ENCODE assay signal across 8 cellular contexts in the genomic region with DNA sequence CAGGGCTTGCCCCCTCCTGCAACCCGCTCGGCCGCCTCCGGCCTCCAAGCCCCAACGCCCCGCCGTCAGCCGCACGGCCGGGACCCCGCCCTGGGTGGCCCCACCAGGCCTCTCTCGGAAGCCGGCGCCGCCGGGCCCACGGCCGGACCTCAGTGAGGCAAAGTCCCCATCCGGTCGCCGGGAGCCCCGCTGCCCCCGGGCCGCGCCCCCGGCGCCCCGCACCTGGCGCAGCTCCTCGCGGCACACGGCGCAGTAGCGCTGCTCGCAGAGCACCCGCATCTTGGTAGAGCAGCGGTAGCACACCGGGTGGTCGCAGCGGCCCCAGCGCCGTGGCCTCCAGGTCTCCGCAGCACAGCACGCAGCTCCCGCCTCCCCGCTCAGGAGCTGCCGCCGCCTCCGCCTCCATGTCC. TPM values are rescaled to one million over a fixed set of nuclear protein-coding genes. Genes with fewer than 3 reads are reported as not detected.
DNase-seq lines count a peak whose midpoint lies in the region; ATAC-seq, FAIRE-seq and TF ChIP-seq lines count a peak whose summit lies in the region.

No MANE protein-coding gene starts in this region.

- DNase-seq in PC-3 (no peak), endothelial cell of umbilical vein (ENCODE audit: low read depth, low spot score) (peak; percentile 26), neural progenitor cell (ENCODE audit: low spot score) (no peak), SKM-1 (lab: John Stamatoyannopoulos, UW; ENCODE audit: unreplicated experiment) (no peak), putamen (ENCODE audit: low spot score) (no peak), cerebellar cortex (ENCODE audit: low spot score) (no peak)

- no peaks in the 10 kb centered on the region for H3F3A ChIP-seq in PC-3 (ENCODE audit: low read length, unreplicated experiment)
- peaks cover 27% of the 10 kb centered on the region for H3F3A ChIP-seq in neural progenitor cell (ENCODE audit: low read depth)

- peaks cover 2% of the 10 kb centered on the region for H3K27me3 Mint-ChIP-seq in neural progenitor cell (ENCODE audit: insufficient read depth, low read depth)

- no peaks in the 10 kb centered on the region for H3K9me2 ChIP-seq in PC-3 (replicated peaks; ENCODE audit: low read length)

- ATAC-seq in PC-3 = peak; percentile 3; the same call in 1 of the 2 replicates

- H3K4me1 ChIP-seq in HEK293 (ENCODE audit: control insufficient read depth, insufficient read depth, low read length) (peaks cover 26% of the 10 kb centered on the region), PC-3 (ENCODE audit: insufficient read depth, low read length) (peaks cover 25% of the 10 kb centered on the region), endothelial cell of umbilical vein (ENCODE audit: control insufficient read depth, extremely low read depth, insufficient read depth, low read length) (peaks cover 44% of the 10 kb centered on the region), neural progenitor cell (peaks cover 14% of the 10 kb centered on the region)

- no peaks in the 10 kb centered on the region for H3K9me1 ChIP-seq in endothelial cell of umbilical vein (replicated peaks; ENCODE audit: control insufficient read depth, extremely low read depth, insufficient read depth, low read length)

- H3K9ac ChIP-seq in PC-3 (ENCODE audit: low read length) (peak overlapping the region; percentile 97), endothelial cell of umbilical vein (replicated peaks; ENCODE audit: extremely low read depth, insufficient read depth, low read length) (peak overlapping the region; percentile 89), neural progenitor cell (peak overlapping the region; percentile 88)

- no peaks in the 10 kb centered on the region for H3K9me3 Mint-ChIP-seq in neural progenitor cell

- H3K4me2 ChIP-seq in PC-3 (ENCODE audit: low read length) = peak overlapping the region; percentile 91
- H3K4me2 ChIP-seq in endothelial cell of umbilical vein (ENCODE audit: insufficient read depth, low read length) = peak overlapping the region; percentile 92
- peak overlapping the region; percentile 89 for H3K4me2 ChIP-seq in neural progenitor cell

- TF ChIP-seq POLR2A in endothelial cell of umbilical vein (IDR thresholded peaks at IDR 0.05; ENCODE audit: low read depth, low read length) = no peak

- no peak for TF ChIP-seq CTCF in GM12875 (IDR thresholded peaks at IDR 0.05; ENCODE audit: borderline replicate concordance, insufficient read depth, low read depth, low read length)
- no peak for TF ChIP-seq CTCF in HEK293 (tag by site-specific recombination; IDR thresholded peaks at IDR 0.05)
- no peak for TF ChIP-seq CTCF in PC-3 (conservative IDR thresholded peaks at IDR 0.05; ENCODE audit: low read depth, low read length)
- TF ChIP-seq CTCF in endothelial cell of umbilical vein (IDR thresholded peaks at IDR 0.05; ENCODE audit: extremely low read depth in 1 of 2, insufficient read depth in 1 of 2, low read depth in 1 of 2, low read length in 2 of 2) = no peak
- no peak for TF ChIP-seq CTCF in neural progenitor cell (IDR thresholded peaks at IDR 0.05)

- peaks cover 60% of the 10 kb centered on the region for H3K79me2 ChIP-seq in PC-3 (ENCODE audit: low read length)
- H3K79me2 ChIP-seq in endothelial cell of umbilical vein (ENCODE audit: control insufficient read depth, insufficient read depth, low read length) = peaks cover 55% of the 10 kb centered on the region
- peaks cover 45% of the 10 kb centered on the region for H3K79me2 ChIP-seq in neural progenitor cell (ENCODE audit: low read depth)

- H2AFZ ChIP-seq in PC-3 (ENCODE audit: low read length) (no peak overlapping the region), endothelial cell of umbilical vein (ENCODE audit: low read depth, low read length) (peak overlapping the region; percentile 15), neural progenitor cell (replicated peaks) (peak overlapping the region; percentile 44)

- H3K4me3 ChIP-seq in GM12875 (ENCODE audit: low read depth, low read length) (peak overlapping the region; percentile 73), HEK293 (ENCODE audit: low read depth, low read length) (peak overlapping the region; percentile 75), PC-3 (ENCODE audit: low read length) (peak overlapping the region; percentile 94), endothelial cell of umbilical vein (replicated peaks in 1 of 3; ENCODE audit: insufficient read depth in 1 of 3, low read depth in 1 of 3, low read length in 3 of 3) (peak overlapping the region; percentile 71 to 76 (median 72)), neural progenitor cell (peak overlapping the region; percentile 100)

- H3K4me3 Mint-ChIP-seq in neural progenitor cell = peak overlapping the region; percentile 88

- CTCF ChIA-PET in HEK293 (lab: Yijun Ruan, JAX) (interaction anchor here (0.6 to 1.8 kb wide), 3 partner anchors 13 to 131 kb away, joined by 4 to 7 read pairs (median 6); no protein-coding TSS in a partner anchor), PC-3 (lab: Charles Lee) (no interaction called here), endothelial cell of umbilical vein (lab: Charles Lee) (interaction anchor here (2.7 kb wide), 1 partner anchor 131 kb away, joined by 28 read pairs; no protein-coding TSS in a partner anchor)

- peak overlapping the region; percentile 97 for H3K27ac ChIP-seq in HEK293 (ENCODE audit: extremely low read depth, low read depth, low read length)
- peak overlapping the region; percentile 64 for H3K27ac ChIP-seq in PC-3 (ENCODE audit: low read length)
- peak overlapping the region; percentile 82 for H3K27ac ChIP-seq in endothelial cell of umbilical vein (ENCODE audit: insufficient read depth, low read depth, low read length)
- H3K27ac ChIP-seq in neural progenitor cell = no peak overlapping the region

- H4K20me1 ChIP-seq in PC-3 (ENCODE audit: low read length) (peaks cover 24% of the 10 kb centered on the region), endothelial cell of umbilical vein (replicated peaks; ENCODE audit: control insufficient read depth, extremely low read depth, insufficient read depth, low read length) (no peaks in the 10 kb centered on the region), neural progenitor cell (ENCODE audit: low read depth) (peaks cover 50% of the 10 kb centered on the region)

- H3K9me3 ChIP-seq in HEK293 (ENCODE audit: control insufficient read depth, insufficient read depth, low read depth, low read length) (no peaks in the 10 kb centered on the region), PC-3 (ENCODE audit: low read length) (no peaks in the 10 kb centered on the region), endothelial cell of umbilical vein (replicated peaks; ENCODE audit: control insufficient read depth, insufficient read depth, low read length) (no peaks in the 10 kb centered on the region), neural progenitor cell (ENCODE audit: low read depth) (no peaks in the 10 kb centered on the region)

- H3K36me3 Mint-ChIP-seq in neural progenitor cell = peaks cover 3% of the 10 kb centered on the region

- BruUV-seq in PC-3 (replicated peaks; lab: Mats Ljungman, UMichigan) = no TSS peak
- BruUV-seq in endothelial cell of umbilical vein (replicated peaks; lab: Mats Ljungman, UMichigan) = no TSS peak

- no peak for FAIRE-seq in endothelial cell of umbilical vein (lab: Jason Lieb, UNC)

- no peaks in the 10 kb centered on the region for H3K27me3 ChIP-seq in PC-3 (ENCODE audit: low read length)
- no peaks in the 10 kb centered on the region for H3K27me3 ChIP-seq in endothelial cell of umbilical vein (ENCODE audit: control insufficient read depth in 2 of 2, insufficient read depth in 2 of 2, low read length in 2 of 2)
- H3K27me3 ChIP-seq in neural progenitor cell = no peaks in the 10 kb centered on the region

- dilution Hi-C loops in endothelial cell of umbilical vein (cut with MboI; ENCODE audit: extremely low pct_ligation_motif_present, low sequenced_read_pairs) = no loop called here

- POLR2A ChIA-PET in HEK293 (lab: Yijun Ruan, JAX) (interaction anchor here (0.6 to 2.7 kb wide), 3 partner anchors 22 to 227 kb away, joined by 3 to 17 read pairs (median 4); a partner anchor contains a TSS), PC-3 (lab: Charles Lee; ENCODE audit: unreplicated experiment) (no interaction called here), endothelial cell of umbilical vein (lab: Charles Lee) (no interaction called here)

- intact Hi-C loops in PC-3 (cut with micrococcal nuclease) = no loop called here
- intact Hi-C loops in endothelial cell of umbilical vein (cut with micrococcal nuclease) = loop anchor here (2.0 kb wide), 1 partner anchor 45 kb away; a partner anchor contains a TSS

- peaks cover 0 to 26% of the 10 kb centered on the region in 2 experiments; a peak in 1 of 3 replicates for H3K36me3 ChIP-seq in HEK293 (ENCODE audit: control insufficient read depth in 2 of 2, insufficient read depth in 1 of 2, low read length in 2 of 2)
- H3K36me3 ChIP-seq in PC-3 (ENCODE audit: low read depth, low read length) = peaks cover 3% of the 10 kb centered on the region; the same call in 1 of the 2 replicates
- no peaks in the 10 kb centered on the region for H3K36me3 ChIP-seq in endothelial cell of umbilical vein (ENCODE audit: control insufficient read depth in 2 of 2, extremely low read depth in 1 of 2, insufficient read depth in 2 of 2, low read length in 2 of 2)
- H3K36me3 ChIP-seq in neural progenitor cell = no peaks in the 10 kb centered on the region

- peaks cover 30% of the 10 kb centered on the region for H3K4me1 Mint-ChIP-seq in neural progenitor cell

- no peak overlapping the region for H3K27ac Mint-ChIP-seq in neural progenitor cell

RNA-seq across cellular contexts. Expression of a gene that starts 0.3 kb away (rescaled TPM):
- total RNA-seq in PC-3 (2014; rRNA removed) = 44.4 and 60.1 TPM in 2 replicates
- 60.5 and 67.0 TPM in 2 replicates for total RNA-seq in endothelial cell of umbilical vein
- 43.3 TPM in 2 replicates for polyA plus RNA-seq in endothelial cell of umbilical vein
- 32.2 and 43.0 TPM in 2 replicates for polyA plus RNA-seq in endothelial cell of umbilical vein (2011; cell fraction: cytosol; rRNA removed)
- 96.3 and 100.0 TPM in 2 replicates for polyA plus RNA-seq in endothelial cell of umbilical vein (2011; cell fraction: nucleus; rRNA removed)
- 25.3 and 32.2 TPM in 2 replicates for polyA plus RNA-seq in endothelial cell of umbilical vein (2012)
- 14.8 and 20.7 TPM in 2 replicates for polyA minus RNA-seq in endothelial cell of umbilical vein
- 70.3 TPM for polyA minus RNA-seq in endothelial cell of umbilical vein (2011; cell fraction: cytosol; rRNA and poly(A)+ RNA removed)
- 13.4 and 28.0 TPM in 2 replicates for polyA minus RNA-seq in endothelial cell of umbilical vein (2011; cell fraction: nucleus; rRNA and poly(A)+ RNA removed)
- total RNA-seq in neural progenitor cell (ENCODE audit: low replicate concordance) = 12.7 and 31.2 TPM in 2 replicates

RNA-seq across cellular contexts. Expression of a gene that starts 10.3 kb away (rescaled TPM):
- total RNA-seq in PC-3 (2014; rRNA removed) (3.8 and 5.6 TPM in 2 replicates), endothelial cell of umbilical vein (3.3 and 3.9 TPM in 2 replicates), neural progenitor cell (ENCODE audit: low replicate concordance) (0.99 TPM in 1 of 2 replicates, not detected in the other)
- 0.84 and 1.8 TPM in 2 replicates for polyA plus RNA-seq in endothelial cell of umbilical vein
- polyA plus RNA-seq in endothelial cell of umbilical vein (2011; cell fraction: cytosol; rRNA removed) = 0.52 and 1.2 TPM in 2 replicates
- 0.25 and 0.93 TPM in 2 replicates for polyA plus RNA-seq in endothelial cell of umbilical vein (2011; cell fraction: nucleus; rRNA removed)
- 1.4 and 6.4 TPM in 2 replicates for polyA plus RNA-seq in endothelial cell of umbilical vein (2012)
- polyA minus RNA-seq in endothelial cell of umbilical vein = not detected in 2 replicates
- polyA minus RNA-seq in endothelial cell of umbilical vein (2011; cell fraction: cytosol; rRNA and poly(A)+ RNA removed) = 2.8 TPM
- polyA minus RNA-seq in endothelial cell of umbilical vein (2011; cell fraction: nucleus; rRNA and poly(A)+ RNA removed) = not detected in 2 replicates

RNA-seq across cellular contexts. Expression of a gene that starts 17.4 kb away (rescaled TPM):
- total RNA-seq in PC-3 (2014; rRNA removed) (145 and 160 TPM in 2 replicates), endothelial cell of umbilical vein (71.2 and 77.7 TPM in 2 replicates), neural progenitor cell (ENCODE audit: low replicate concordance) (3.0 and 9.1 TPM in 2 replicates)
- 65.2 and 84.5 TPM in 2 replicates for polyA plus RNA-seq in endothelial cell of umbilical vein
- polyA plus RNA-seq in endothelial cell of umbilical vein (2011; cell fraction: cytosol; rRNA removed) = 58.9 and 90.9 TPM in 2 replicates
- 39.6 and 43.1 TPM in 2 replicates for polyA plus RNA-seq in endothelial cell of umbilical vein (2011; cell fraction: nucleus; rRNA removed)
- 52.8 and 76.0 TPM in 2 replicates for polyA plus RNA-seq in endothelial cell of umbilical vein (2012)
- 15.6 and 18.8 TPM in 2 replicates for polyA minus RNA-seq in endothelial cell of umbilical vein
- 14.8 TPM for polyA minus RNA-seq in endothelial cell of umbilical vein (2011; cell fraction: cytosol; rRNA and poly(A)+ RNA removed)
- polyA minus RNA-seq in endothelial cell of umbilical vein (2011; cell fraction: nucleus; rRNA and poly(A)+ RNA removed) = 5.5 and 15.8 TPM in 2 replicates

RNA-seq across cellular contexts. Expression of a gene that starts 19.5 kb away (rescaled TPM):
- 1.5 and 2.8 TPM in 2 replicates for total RNA-seq in PC-3 (2014; rRNA removed)
- 0.81 and 0.95 TPM in 2 replicates for total RNA-seq in endothelial cell of umbilical vein
- polyA plus RNA-seq in endothelial cell of umbilical vein = 1.4 and 2.6 TPM in 2 replicates
- polyA plus RNA-seq in endothelial cell of umbilical vein (2011; cell fraction: cytosol; rRNA removed) = 0.97 and 1.4 TPM in 2 replicates
- 1.0 and 1.1 TPM in 2 replicates for polyA plus RNA-seq in endothelial cell of umbilical vein (2011; cell fraction: nucleus; rRNA removed)
- 0.54 and 1.7 TPM in 2 replicates for polyA plus RNA-seq in endothelial cell of umbilical vein (2012)
- polyA minus RNA-seq in endothelial cell of umbilical vein = 2.0 and 2.1 TPM in 2 replicates
- 6.0 TPM for polyA minus RNA-seq in endothelial cell of umbilical vein (2011; cell fraction: cytosol; rRNA and poly(A)+ RNA removed)
- 0.24 and 0.72 TPM in 2 replicates for polyA minus RNA-seq in endothelial cell of umbilical vein (2011; cell fraction: nucleus; rRNA and poly(A)+ RNA removed)
- total RNA-seq in neural progenitor cell (ENCODE audit: low replicate concordance) = 4.4 and 8.7 TPM in 2 replicates

RNA-seq across cellular contexts. Expression of a gene that starts 25.3 kb away (rescaled TPM):
- total RNA-seq in PC-3 (2014; rRNA removed) = 66.8 and 77.2 TPM in 2 replicates
- 29.9 and 30.5 TPM in 2 replicates for total RNA-seq in endothelial cell of umbilical vein
- polyA plus RNA-seq in endothelial cell of umbilical vein = 13.7 and 26.0 TPM in 2 replicates
- polyA plus RNA-seq in endothelial cell of umbilical vein (2011; cell fraction: cytosol; rRNA removed) = 14.7 and 15.7 TPM in 2 replicates
- polyA plus RNA-seq in endothelial cell of umbilical vein (2011; cell fraction: nucleus; rRNA removed) = 9.8 and 11.5 TPM in 2 replicates
- polyA plus RNA-seq in endothelial cell of umbilical vein (2012) = 32.8 and 33.7 TPM in 2 replicates
- polyA minus RNA-seq in endothelial cell of umbilical vein = 6.6 and 10.7 TPM in 2 replicates
- 25.2 TPM for polyA minus RNA-seq in endothelial cell of umbilical vein (2011; cell fraction: cytosol; rRNA and poly(A)+ RNA removed)
- 4.5 and 7.2 TPM in 2 replicates for polyA minus RNA-seq in endothelial cell of umbilical vein (2011; cell fraction: nucleus; rRNA and poly(A)+ RNA removed)
- total RNA-seq in neural progenitor cell (ENCODE audit: low replicate concordance) = 35.1 and 35.5 TPM in 2 replicates
